8 cellular contexts compared by ENCODE assay signal in the genomic region with DNA sequence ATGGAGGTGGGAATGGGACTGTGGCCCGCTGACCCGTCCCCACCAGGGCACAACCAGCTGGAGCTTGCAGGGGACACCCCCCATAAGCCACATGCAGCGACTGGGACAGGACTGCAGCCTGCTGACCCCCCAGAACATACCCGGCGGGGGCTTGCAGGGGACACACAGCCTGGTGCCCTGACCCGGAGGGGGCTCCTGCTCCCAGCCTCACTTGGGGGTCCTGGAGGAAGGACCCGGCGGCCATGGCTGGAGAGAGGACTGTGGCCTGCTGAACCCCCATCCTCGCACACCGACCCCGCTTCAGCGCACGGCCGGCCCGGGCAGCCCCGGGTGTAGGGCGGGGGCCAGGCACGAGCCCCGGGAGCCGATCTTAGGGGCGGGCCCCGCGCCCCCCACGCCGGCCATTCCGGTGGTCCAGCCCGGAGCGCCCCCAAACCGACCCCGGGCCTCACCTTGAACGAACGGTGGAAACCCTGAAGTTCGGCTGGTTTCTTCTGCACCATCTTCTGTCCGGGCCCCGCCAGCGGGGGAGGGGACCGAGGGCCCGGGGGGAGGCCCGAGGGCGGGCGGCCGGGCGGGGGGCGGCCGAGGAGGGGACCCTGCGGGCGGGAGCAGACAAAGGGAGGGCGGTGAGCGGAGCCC. TPM values are rescaled to one million over a fixed set of nuclear protein-coding genes. Genes with fewer than 3 reads are reported as not detected.
DNase-seq lines count a peak whose midpoint lies in the region; ATAC-seq, FAIRE-seq and TF ChIP-seq lines count a peak whose summit lies in the region.

No MANE protein-coding gene starts in this region.

- H3K4me1 ChIP-seq in OCI-LY1 (ENCODE audit: insufficient read depth, low read length, severe bottlenecking): peaks cover 59% of the 10 kb centered on the region

- peak overlapping the region; percentile 77 for H3K4me3 ChIP-seq in OCI-LY1 (ENCODE audit: low read depth, low read length, poor library complexity, severe bottlenecking)

- H3K9me2 ChIP-seq in OCI-LY1 (ENCODE audit: low read depth, low read length): no peaks in the 10 kb centered on the region

- H2AFZ ChIP-seq in OCI-LY1 (ENCODE audit: low read length): no peak overlapping the region

- no peak for FAIRE-seq in RCC 7860 (lab: Jason Lieb, UNC)

- peaks cover 33% of the 10 kb centered on the region for H3K4me1 Mint-ChIP-seq in CD4-positive, alpha-beta T cell (ENCODE audit: low read depth)
- H3K4me1 Mint-ChIP-seq in endothelial cell (ENCODE audit: unreplicated experiment) (peaks cover 7% of the 10 kb centered on the region), nephron progenitor cell (peaks cover 30% of the 10 kb centered on the region)

- H3K27ac ChIP-seq in CD4-positive, alpha-beta T cell (ENCODE audit: low read depth, low read length): peak overlapping the region; percentile 83
- peak overlapping the region; percentile 39 for H3K27ac ChIP-seq in OCI-LY1 (ENCODE audit: low read depth, low read length, poor library complexity, severe bottlenecking)

- H3K79me2 ChIP-seq in OCI-LY1 (ENCODE audit: insufficient read depth, low read length): no peaks in the 10 kb centered on the region

- peak; percentile 1 for ATAC-seq in CD4-positive, alpha-beta T cell (ENCODE audit: poor library complexity)
- peak; percentile 8 for ATAC-seq in GM21723 (IDR thresholded peaks at IDR 0.05; ENCODE audit: unreplicated experiment)

- H3K27me3 ChIP-seq in CD4-positive, alpha-beta T cell (ENCODE audit: control insufficient read depth, insufficient read depth, low read length): no peaks in the 10 kb centered on the region
- no peaks in the 10 kb centered on the region for H3K27me3 ChIP-seq in OCI-LY1 (ENCODE audit: insufficient read depth, low read length)

- DNase-seq in CD4-positive, alpha-beta T cell: peak in 3 of 10 experiments; percentile 14 to 39 (median 25)
- no peak for DNase-seq in endothelial cell (ENCODE audit: low spot score)
- peak; percentile 46 for DNase-seq in nephron progenitor cell
- DNase-seq in HK-2 (ENCODE audit: unreplicated experiment): no peak
- no peak for DNase-seq in DMS79 (lab: John Stamatoyannopoulos, UW)
- DNase-seq in RCC 7860 (ENCODE audit: low spot score): no peak

- no peak for TF ChIP-seq CTCF in CD4-positive, alpha-beta T cell (IDR thresholded peaks at IDR 0.05)
- TF ChIP-seq CTCF in OCI-LY1 (IDR thresholded peaks at IDR 0.05; ENCODE audit: low read length) (no peak), endothelial cell (IDR thresholded peaks at IDR 0.05; ENCODE audit: unreplicated experiment) (no peak), nephron progenitor cell (IDR thresholded peaks at IDR 0.05) (no peak)

- H3K4me2 ChIP-seq in OCI-LY1 (ENCODE audit: low read length): peak overlapping the region; percentile 91

- peaks cover 26% of the 10 kb centered on the region for H3K36me3 Mint-ChIP-seq in CD4-positive, alpha-beta T cell (ENCODE audit: low read depth)
- H3K36me3 Mint-ChIP-seq in endothelial cell (ENCODE audit: low read depth, unreplicated experiment) (no peaks in the 10 kb centered on the region), nephron progenitor cell (ENCODE audit: low read depth) (no peaks in the 10 kb centered on the region)

- H4K20me1 ChIP-seq in OCI-LY1 (ENCODE audit: insufficient read depth, low read length): no peaks in the 10 kb centered on the region

- CTCF ChIA-PET in CD4-positive, alpha-beta T cell (lab: Charles Lee): no interaction called here

- peak overlapping the region; percentile 90 for H3K4me3 Mint-ChIP-seq in CD4-positive, alpha-beta T cell
- H3K4me3 Mint-ChIP-seq in endothelial cell (ENCODE audit: unreplicated experiment) (peak overlapping the region; percentile 94), nephron progenitor cell (peak overlapping the region; percentile 87)

- POLR2A ChIA-PET in CD4-positive, alpha-beta T cell (lab: Charles Lee): interaction anchor here (0.6 to 3.7 kb wide), 6 partner anchors 8 to 45 kb away, joined by 3 to 18 read pairs (median 5); a partner anchor contains a TSS

- no peaks in the 10 kb centered on the region for H3K9me3 ChIP-seq in CD4-positive, alpha-beta T cell (ENCODE audit: control insufficient read depth, low read length)
- H3K9me3 ChIP-seq in OCI-LY1 (ENCODE audit: low read length): no peaks in the 10 kb centered on the region

- no peaks in the 10 kb centered on the region for H3F3A ChIP-seq in OCI-LY1 (ENCODE audit: insufficient read depth, low read length)

- no peaks in the 10 kb centered on the region for H3K27me3 Mint-ChIP-seq in CD4-positive, alpha-beta T cell
- H3K27me3 Mint-ChIP-seq in endothelial cell (ENCODE audit: unreplicated experiment) (peaks cover 7% of the 10 kb centered on the region), nephron progenitor cell (ENCODE audit: low read depth, poor library complexity) (no peaks in the 10 kb centered on the region)

- H3K9ac ChIP-seq in OCI-LY1 (ENCODE audit: low read length): peak overlapping the region; percentile 60

- H3K27ac Mint-ChIP-seq in CD4-positive, alpha-beta T cell: peak overlapping the region; percentile 85
- H3K27ac Mint-ChIP-seq in endothelial cell (ENCODE audit: unreplicated experiment) (no peak overlapping the region), nephron progenitor cell (no peak overlapping the region)

- no peaks in the 10 kb centered on the region for H3K9me3 Mint-ChIP-seq in CD4-positive, alpha-beta T cell
- H3K9me3 Mint-ChIP-seq in endothelial cell (ENCODE audit: unreplicated experiment): no peaks in the 10 kb centered on the region
- no peaks in the 10 kb centered on the region for H3K9me3 Mint-ChIP-seq in nephron progenitor cell

- peaks cover 11% of the 10 kb centered on the region; the same call in 1 of the 2 replicates for H3K36me3 ChIP-seq in OCI-LY1 (ENCODE audit: insufficient read depth, low read length)

- intact Hi-C loops in CD4-positive, alpha-beta T cell (cut with DNase I, micrococcal nuclease): loop anchor here (5.0 kb wide), 1 partner anchor 33 kb away; a partner anchor contains a TSS

RNA-seq across cellular contexts. Expression of a gene that starts 0.6 kb away (rescaled TPM):
- 100 to 1,000 TPM; 325 to 347 TPM for total RNA-seq in CD4-positive, alpha-beta T cell
- total RNA-seq in endothelial cell (ENCODE audit: unreplicated experiment): 228 TPM

RNA-seq across cellular contexts. Expression of a gene that starts 35.0 kb away (rescaled TPM):
- 10 to 100 TPM; 44.4 to 44.9 TPM for total RNA-seq in CD4-positive, alpha-beta T cell
- 80.5 TPM for total RNA-seq in endothelial cell (ENCODE audit: unreplicated experiment)

RNA-seq across cellular contexts. Expression of a gene that starts 45.7 kb away (rescaled TPM):
- total RNA-seq in CD4-positive, alpha-beta T cell: 10 to 100 TPM; 96.4 to 97.3 TPM
- total RNA-seq in endothelial cell (ENCODE audit: unreplicated experiment): 88.5 TPM

RNA-seq across cellular contexts. Expression of a gene that starts 46.2 kb away (rescaled TPM):
- total RNA-seq in CD4-positive, alpha-beta T cell: 10 to 100 TPM; 17.4 to 17.9 TPM
- 8.9 TPM for total RNA-seq in endothelial cell (ENCODE audit: unreplicated experiment)
